18 cellular contexts compared by ENCODE assay signal in genomic region chr11:125435461-125436238, GRCh38.
"Had no signal": no experiment of that assay in that cellular context is flagged by ENCODE, and none has a peak within 500 bp of the region (broad histone marks: within the 10 kb centered on the region; RNA-seq: fewer than 3 reads in every experiment).

No MANE protein-coding gene starts in this region.

- H3K27me3 ChIP-seq: heart left ventricle, upper lobe of left lung had no signal

- H3K9me3 ChIP-seq: heart left ventricle, left ventricle myocardium inferior, suprapubic skin, upper lobe of left lung had no signal

- H3K36me3 ChIP-seq: heart left ventricle, left ventricle myocardium inferior, suprapubic skin, upper lobe of left lung had no signal

- DNase-seq: activated CD4-positive, alpha-beta T cell treated with anti-CD3 and anti-CD28 coated beads, Interleukin-2, amount 50 U/mL, for 48 hours; activated CD4-positive, CD25-positive, alpha-beta regulatory T cell treated with anti-CD3 and anti-CD28 coated beads, Interleukin-2, amount 50 U/mL, for 72 hours; activated CD8-positive, alpha-beta memory T cell treated with anti-CD3 and anti-CD28 coated beads, Interleukin-2, amount 10 ng/mL, durations not matched to agents 7 days and 5 days; activated naive CD8-positive, alpha-beta T cell treated with anti-CD3 and anti-CD28 coated beads, Interleukin-2, amount 10 ng/mL, durations not matched to agents 7 days and 5 days; activated T-cell treated with anti-CD3 and anti-CD28 coated beads, Interleukin-2, amount 50 U/mL, for 48 hours; aorta; heart left ventricle; left ventricle myocardium inferior; stimulated activated CD4-positive, alpha-beta T cell treated with anti-CD3 and anti-CD28 coated beads, Interleukin-4, amount 100 ng/mL, for 1 hour; stimulated activated CD8-positive, alpha-beta memory T cell treated with anti-CD3 and anti-CD28 coated beads, Interleukin-4, amount 100 ng/mL, for 48 hours; stimulated activated naive CD8-positive, alpha-beta T cell treated with anti-CD3 and anti-CD28 coated beads, Interleukin-15, Interleukin-2, amounts not matched to agents 100 U/mL and 50 U/mL, for 24 hours; upper lobe of left lung had no signal

- H3K27ac ChIP-seq: heart left ventricle, left ventricle myocardium inferior, suprapubic skin, upper lobe of left lung had no signal

- H3K4me1 ChIP-seq: suprapubic skin, upper lobe of left lung had no signal

- H3K4me3 ChIP-seq: heart left ventricle, left ventricle myocardium inferior, suprapubic skin, upper lobe of left lung had no signal

- FAIRE-seq: bronchial epithelial cell, colon, endothelial cell of umbilical vein, frontal cortex, keratinocyte had no signal
